ENCODE assay signal across 22 cellular contexts in the genomic region with DNA sequence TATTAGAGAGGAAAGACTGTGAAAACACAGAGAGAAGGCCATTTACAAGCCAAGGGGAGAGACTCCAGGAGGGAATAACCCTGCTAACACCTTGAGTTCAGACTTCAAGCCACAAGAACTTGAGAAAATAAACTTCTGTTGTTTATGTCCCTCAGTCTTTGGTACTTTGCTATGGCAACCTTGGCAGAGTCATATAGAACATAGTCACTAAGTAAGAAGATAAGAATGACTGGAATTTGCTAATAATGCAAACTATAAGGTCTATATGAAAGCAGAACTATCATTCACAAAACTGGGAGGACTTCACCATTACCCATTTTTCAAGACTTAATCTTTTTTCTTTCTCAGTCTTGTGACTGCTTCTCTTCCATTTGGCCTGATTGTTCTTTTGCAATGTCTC.
A peak's percentile ranks its signal among the peaks of the same experiment; 100 is the strongest.
DNase-seq lines count a peak whose midpoint lies in the region; ATAC-seq, FAIRE-seq and TF ChIP-seq lines count a peak whose summit lies in the region.
"Had no signal": no experiment of that assay in that cellular context is flagged by ENCODE, and none has a peak within 500 bp of the region (broad histone marks: within the 10 kb centered on the region; RNA-seq: fewer than 3 reads in every experiment).

No MANE protein-coding gene starts in this region.

- no peaks in the 10 kb centered on the region for H3K9me3 ChIP-seq in SJSA1 (replicated peaks)
- H3K9me3 ChIP-seq: HAP-1 had no signal

- peak; percentile 82 for DNase-seq in EL
- peak; percentile 42 to 59 for DNase-seq in SJSA1 (ENCODE audit: low read depth in 1 of 2, low spot score in 2 of 2)
- DNase-seq in fibroblast of peridontal ligament (ENCODE audit: extremely low read depth), result peak; percentile 79
- DNase-seq in skeletal muscle cell (ENCODE audit: low read depth), result peak; percentile 36
- DNase-seq in posterior vena cava (ENCODE audit: low spot score), result no peak
- DNase-seq in NCI-H524 (lab: John Stamatoyannopoulos, UW), result no peak
- DNase-seq in GM12892 (ENCODE audit: insufficient read length), result no peak
- DNase-seq: activated CD4-positive, alpha-beta T cell treated with anti-CD3 and anti-CD28 coated beads, Interleukin-2, amount 50 U/mL, for 1 hour; activated T-cell treated with anti-CD3 and anti-CD28 coated beads, Interleukin-2, amount 50 U/mL, for 4 hours; CD4-positive, alpha-beta T cell; NCI-H2081 treated with DMSO at 0.1 percent for 48 hours; NCI-H69; PC-9; right cardiac atrium; stimulated activated CD4-positive, alpha-beta T cell treated with anti-CD3 and anti-CD28 coated beads, Interleukin-2, amount 100 ng/mL, for 48 hours; stimulated activated CD8-positive, alpha-beta memory T cell treated with anti-CD3 and anti-CD28 coated beads, Interleukin-4, amount 100 ng/mL, for 48 hours had no signal

- FAIRE-seq in GM12892 (lab: Jason Lieb, UNC), result no peak
- FAIRE-seq: frontal cortex, GM12891, TTC549 had no signal

- intact Hi-C loops in posterior vena cava (cut with DNase I), result no loop called here

- H3K4me3 ChIP-seq in SJSA1 (no peak overlapping the region), skeletal muscle cell (ENCODE audit: low read depth, low read length) (no peak overlapping the region)
- H3K4me3 ChIP-seq: HAP-1, PC-9, SK-N-MC had no signal

- H3K27ac ChIP-seq in SJSA1, result peak overlapping the region; percentile 76
- H3K27ac ChIP-seq: PC-9, SK-N-MC had no signal

- TF ChIP-seq POLR2A in GM12892 (IDR thresholded peaks at IDR 0.05; ENCODE audit: low read depth, low read length), result no peak

- no peaks in the 10 kb centered on the region for H3K36me3 ChIP-seq in SJSA1
- H3K36me3 ChIP-seq: HAP-1 had no signal

- H3K4me1 ChIP-seq in SJSA1 (replicated peaks), result peaks cover 18% of the 10 kb centered on the region
- H3K4me1 ChIP-seq: HAP-1 had no signal

- no peak for ATAC-seq in GM18502 (IDR thresholded peaks at IDR 0.05; ENCODE audit: poor library complexity, unreplicated experiment)
- ATAC-seq: activated T-cell treated with anti-CD3 and anti-CD28 coated beads, Interleukin-2, amount 50 U/mL, for 4 hours; right cardiac atrium had no signal

- H3K27me3 ChIP-seq in SJSA1 (replicated peaks), result no peaks in the 10 kb centered on the region

Comparison
In these comparisons a context has a peak if more than half of its experiments do, and no peak if none do; other contexts are left out.
1. DNase-seq: peak in EL (single experiment), SJSA1 (2 of 2), fibroblast of peridontal ligament (single experiment) and skeletal muscle cell (single experiment); none in posterior vena cava (single experiment), NCI-H524 (0 of 2) and GM12892 (single experiment).